ENCODE assay signal across 1 cellular context in the genomic region with DNA sequence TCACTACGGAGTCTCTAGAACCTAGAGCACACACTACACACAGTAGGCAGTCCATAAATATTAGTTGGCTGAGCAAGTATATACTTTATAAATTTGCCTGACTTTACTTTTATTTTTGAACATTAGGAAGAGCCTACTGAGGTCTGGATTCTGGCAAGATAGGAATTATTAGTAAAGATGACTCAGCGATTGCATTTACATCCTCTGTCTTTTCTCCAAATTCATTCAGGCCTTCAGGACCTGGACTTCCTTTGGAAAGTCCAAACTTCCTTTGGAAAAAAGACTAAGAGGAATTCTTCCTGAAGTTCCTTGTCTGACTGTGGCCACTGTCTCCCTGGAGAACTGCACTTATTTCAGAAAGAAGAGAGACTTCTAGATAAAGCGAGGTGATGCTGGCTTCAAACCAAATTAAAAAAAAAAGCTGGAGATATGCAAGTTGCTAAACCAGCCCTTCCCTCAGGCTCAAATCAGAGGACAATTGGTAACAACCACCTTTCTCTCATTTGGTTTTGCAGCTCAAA.
TF ChIP-seq lines count a peak whose summit lies in the region.

No MANE protein-coding gene starts in this region.

TF ChIP-seq in IMR-90, 13 proteins besides CTCF, POLR2A, EP300 and RAD21:
- TF ChIP-seq MAFK (IDR thresholded peaks at IDR 0.05; ENCODE audit: low read depth, low read length) (peak; percentile 83), FOS (IDR thresholded peaks at IDR 0.05; ENCODE audit: low read depth, low read length) (no peak), NFE2L2 (IDR thresholded peaks at IDR 0.05; ENCODE audit: low read depth, low read length) (peak; percentile 91)
